Comparison of ENCODE assay signal across 11 cellular contexts in the genomic region with DNA sequence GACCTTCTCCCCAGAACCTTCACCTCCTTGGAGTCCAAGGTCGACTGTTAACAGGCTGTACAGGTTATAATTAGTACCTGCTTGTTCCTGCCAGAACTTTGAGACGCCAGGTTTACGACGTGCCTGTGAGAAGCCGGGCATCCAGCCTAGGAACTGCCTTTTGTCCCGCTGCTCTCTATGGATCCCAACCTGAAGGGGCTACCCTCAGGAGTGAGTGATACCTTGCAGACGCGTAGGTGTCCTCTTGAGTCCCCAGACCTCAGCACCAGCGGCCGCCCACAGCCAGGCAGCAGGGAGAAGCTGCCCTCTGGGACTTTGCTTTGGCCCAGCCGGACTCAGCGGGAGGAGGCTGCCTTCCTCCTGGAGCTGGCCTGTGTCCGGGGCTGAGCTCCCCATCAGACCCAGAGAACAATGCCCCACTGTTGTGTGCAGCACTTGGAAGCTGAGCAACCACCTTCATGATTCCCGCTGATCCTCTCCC. TPM values are rescaled to one million over a fixed set of nuclear protein-coding genes. Genes with fewer than 3 reads are reported as not detected.
A peak's percentile ranks its signal among the peaks of the same experiment; 100 is the strongest.
DNase-seq lines count a peak whose midpoint lies in the region; ATAC-seq and TF ChIP-seq lines count a peak whose summit lies in the region.
"Had no signal": no experiment of that assay in that cellular context is flagged by ENCODE, and none has a peak within 500 bp of the region (broad histone marks: within the 10 kb centered on the region; RNA-seq: fewer than 3 reads in every experiment).

No MANE protein-coding gene starts in this region.

- H3K4me3 ChIP-seq in GM12864 (ENCODE audit: low read depth, low read length): peak overlapping the region; percentile 47
- H3K4me3 ChIP-seq in spleen: no peak overlapping the region

- WGBS in spleen, 5 donors: 85 to 93% (median 88%) methylated on average over 12 to 14 of the region's 14 CpGs

- H3K27me3 ChIP-seq in spleen (replicated peaks in 1 of 7): no peaks in the 10 kb centered on the region

- no peaks in the 10 kb centered on the region for H3K9me3 ChIP-seq in spleen

- H3K36me3 ChIP-seq in spleen: peaks cover 0 to 33% (median 0%) of the 10 kb centered on the region in 6 donors

- H3K27ac ChIP-seq in spleen: peak overlapping the region in 2 of 8 donors; percentile 8 to 21

- intact Hi-C loops in spleen (cut with DNase I; ENCODE audit: low total_unique reads): no loop called here

- TF ChIP-seq CTCF in GM12864 (IDR thresholded peaks at IDR 0.05; ENCODE audit: low read depth, low read length, missing control alignments): no peak
- no peak for TF ChIP-seq CTCF in spleen (IDR thresholded peaks at IDR 0.05 in 8 of 11, conservative IDR thresholded peaks at IDR 0.05 in 3 of 11)

- H3K4me1 ChIP-seq in spleen: peaks cover 20 to 100% (median 71%) of the 10 kb centered on the region in 6 donors

- ATAC-seq in GM19455 (IDR thresholded peaks at IDR 0.05; ENCODE audit: unreplicated experiment): no peak
- ATAC-seq in GM19467 (IDR thresholded peaks at IDR 0.05; ENCODE audit: unreplicated experiment): no peak
- no peak for ATAC-seq in SK-N-SH treated with all-trans-retinoic acid at 6 μM for 48 hours
- ATAC-seq: effector memory CD8-positive, alpha-beta T cell had no signal

- no peak for DNase-seq in GM12864 (ENCODE audit: low read depth)
- DNase-seq in amygdala (lab: John Stamatoyannopoulos, UW): peak in 54 of 56 donors; percentile 26 to 88 (median 72)
- peak in 40 of 51 donors; percentile 24 to 94 (median 70) for DNase-seq in hypothalamus (lab: John Stamatoyannopoulos, UW)
- peak; percentile 61 for DNase-seq in spleen
- DNase-seq in islet precursor cell: no peak
- DNase-seq: activated naive CD8-positive, alpha-beta T cell treated with anti-CD3 and anti-CD28 coated beads for 36 hours; effector memory CD8-positive, alpha-beta T cell; NCI-H1694 had no signal

- TF ChIP-seq POLR2A in spleen (IDR thresholded peaks at IDR 0.05): no peak

TF ChIP-seq in SK-N-SH treated with all-trans-retinoic acid at 6 μM for 48 hours, 23 proteins besides CTCF, POLR2A, EP300 and RAD21:
- TF ChIP-seq ISL1 (CRISPR knock-in tag; IDR thresholded peaks at IDR 0.05) (no peak), OSR1 (CRISPR knock-in tag; IDR thresholded peaks at IDR 0.05) (no peak), ESRRG (CRISPR knock-in tag; IDR thresholded peaks at IDR 0.05) (no peak), RARB (CRISPR knock-in tag; IDR thresholded peaks at IDR 0.05) (no peak), GLIS3 (CRISPR knock-in tag; IDR thresholded peaks at IDR 0.05) (no peak), ZFP30 (CRISPR knock-in tag; IDR thresholded peaks at IDR 0.05) (no peak)
- TF ChIP-seq, protein P1, sequence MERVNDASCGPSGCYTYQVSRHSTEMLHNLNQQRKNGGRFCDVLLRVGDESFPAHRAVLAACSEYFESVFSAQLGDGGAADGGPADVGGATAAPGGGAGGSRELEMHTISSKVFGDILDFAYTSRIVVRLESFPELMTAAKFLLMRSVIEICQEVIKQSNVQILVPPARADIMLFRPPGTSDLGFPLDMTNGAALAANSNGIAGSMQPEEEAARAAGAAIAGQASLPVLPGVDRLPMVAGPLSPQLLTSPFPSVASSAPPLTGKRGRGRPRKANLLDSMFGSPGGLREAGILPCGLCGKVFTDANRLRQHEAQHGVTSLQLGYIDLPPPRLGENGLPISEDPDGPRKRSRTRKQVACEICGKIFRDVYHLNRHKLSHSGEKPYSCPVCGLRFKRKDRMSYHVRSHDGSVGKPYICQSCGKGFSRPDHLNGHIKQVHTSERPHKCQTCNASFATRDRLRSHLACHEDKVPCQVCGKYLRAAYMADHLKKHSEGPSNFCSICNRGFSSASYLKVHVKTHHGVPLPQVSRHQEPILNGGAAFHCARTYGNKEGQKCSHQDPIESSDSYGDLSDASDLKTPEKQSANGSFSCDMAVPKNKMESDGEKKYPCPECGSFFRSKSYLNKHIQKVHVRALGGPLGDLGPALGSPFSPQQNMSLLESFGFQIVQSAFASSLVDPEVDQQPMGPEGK (CRISPR knock-in tag; IDR thresholded peaks at IDR 0.05; ENCODE audit: borderline replicate concordance): no peak

RNA-seq across cellular contexts. Expression of gene SYNE3, which starts 16.2 kb away (rescaled TPM):
- total RNA-seq in spleen: 10 to 100 TPM; 26.8 to 34.5 (median 28.9) TPM
- polyA plus RNA-seq in spleen: 1 to 10 TPM; 1.4 to 5.2 (median 1.8) TPM

RNA-seq across cellular contexts. Expression of gene GLRX5, which starts 34.6 kb away (rescaled TPM):
- total RNA-seq in spleen: 10 to 100 TPM; 18.2 to 48.4 (median 24.6) TPM
- polyA plus RNA-seq in spleen: 10 to 100 TPM; 24.4 to 37.3 (median 34.0) TPM

Comparison
In these comparisons a context has a peak if more than half of its experiments do, and no peak if none do; other contexts are left out.
1. DNase-seq: peak in amygdala (54 of 56), hypothalamus (40 of 51) and spleen (single experiment); none in GM12864 (single experiment) and islet precursor cell (single experiment).